In genomic region chr9:100472725-100473261, GRCh38 we compare ENCODE assay signal across 8 cellular contexts. TPM values are rescaled to one million over a fixed set of nuclear protein-coding genes. Genes with fewer than 3 reads are reported as not detected.
DNase-seq lines count a peak whose midpoint lies in the region; TF ChIP-seq lines count a peak whose summit lies in the region.

Gene TMEFF1 (plus strand): TSS chr9:100473149. CDS start chr9:100473545, 396 bp downstream.

- H4K8ac ChIP-seq in H9 (replicated peaks; ENCODE audit: insufficient read length, low read depth, low read length), result no peak within 1 kb of the TSS

- POLR2A ChIA-PET in activated CD4-positive, alpha-beta memory T cell treated with anti-CD3 and anti-CD28 coated beads, Interleukin-2, amount 10 ng/mL, durations not matched to agents 7 days and 5 days (lab: Charles Lee), result no interaction called here

- H3K9ac ChIP-seq in H9 (ENCODE audit: extremely low read depth, insufficient read length, low read length) (peak within 1 kb of the TSS; percentile 63), endocrine pancreas (ENCODE audit: control insufficient read depth, insufficient read depth, low read length) (peak within 1 kb of the TSS; percentile 48)

- H2AK5ac ChIP-seq in H9 (ENCODE audit: insufficient read length, low read length), result no peak within 1 kb of the TSS

- no peak within 1 kb of the TSS; the same call in 1 of the 2 replicates for H3K4ac ChIP-seq in H9 (ENCODE audit: low read depth, low read length)

- no peak within 1 kb of the TSS for H2BK120ac ChIP-seq in H9 (ENCODE audit: low read depth, low read length, poor library complexity, severe bottlenecking)

- H2BK12ac ChIP-seq in H9 (ENCODE audit: insufficient read length, low read depth, low read length), result no peak within 1 kb of the TSS

- H3K79me1 ChIP-seq in H9 (ENCODE audit: insufficient read depth, low read depth, low read length, poor library complexity, severe bottlenecking), result no peaks in the 10 kb centered on the region

- intact Hi-C loops in stomach (cut with DNase I; ENCODE audit: low total_unique reads), result no loop called here

- no peak within 1 kb of the TSS for H3K23ac ChIP-seq in H9 (ENCODE audit: insufficient read length, low read depth, low read length)

- TF ChIP-seq CTCF in H9 (conservative IDR thresholded peaks at IDR 0.05) (peak; percentile 27; the same call in 1 of the 3 replicates), stomach (IDR thresholded peaks at IDR 0.05) (peak in 1 of 7 experiments; percentile 16)

- H3K56ac ChIP-seq in H9 (ENCODE audit: insufficient read length, low read depth, low read length), result no peak within 1 kb of the TSS

- peak within 1 kb of the TSS; percentile 82 to 95 for H3K4me3 Mint-ChIP-seq in H9
- H3K4me3 Mint-ChIP-seq in activated CD4-positive, alpha-beta memory T cell treated with anti-CD3 and anti-CD28 coated beads, Interleukin-2, amount 10 ng/mL, durations not matched to agents 7 days and 5 days, result peak within 1 kb of the TSS; percentile 58

- H3K27me3 Mint-ChIP-seq in H9 (ENCODE audit: low read depth), result no peaks in the 10 kb centered on the region
- H3K27me3 Mint-ChIP-seq in activated CD4-positive, alpha-beta memory T cell treated with anti-CD3 and anti-CD28 coated beads, Interleukin-2, amount 10 ng/mL, durations not matched to agents 7 days and 5 days, result peaks cover 33% of the 10 kb centered on the region

- peak; percentile 36 for DNase-seq in EH (ENCODE audit: low read depth)
- DNase-seq in H9, result peak; percentile 88
- DNase-seq in NCI-H1694 (lab: John Stamatoyannopoulos, UW), result peak; percentile 14
- peak; percentile 31 for DNase-seq in activated CD4-positive, alpha-beta memory T cell treated with anti-CD3 and anti-CD28 coated beads, Interleukin-2, amount 10 ng/mL, durations not matched to agents 7 days and 5 days
- peak; percentile 30 for DNase-seq in stomach
- DNase-seq in NK-92 treated with Interleukin-12 subunit alpha and Interleukin-12 subunit beta, amount 100 ng/mL, for 24 hours (lab: John Stamatoyannopoulos, UW), result no peak

- CTCF ChIA-PET in activated CD4-positive, alpha-beta memory T cell treated with anti-CD3 and anti-CD28 coated beads, Interleukin-2, amount 10 ng/mL, durations not matched to agents 7 days and 5 days (lab: Charles Lee), result interaction anchor here (1.1 kb wide), 1 partner anchor 126 kb away, joined by 3 read pairs; no protein-coding TSS in a partner anchor

- H3K36me3 ChIP-seq in endocrine pancreas (ENCODE audit: control insufficient read depth, insufficient read depth, low read length) (no peaks in the 10 kb centered on the region), stomach (no peaks in the 10 kb centered on the region)

- TF ChIP-seq POLR2A in stomach (IDR thresholded peaks at IDR 0.05), result no peak

- H3K18ac ChIP-seq in H9 (ENCODE audit: insufficient read length, low read depth, low read length), result peak within 1 kb of the TSS; percentile 81

- no peak within 1 kb of the TSS for H2BK5ac ChIP-seq in H9 (ENCODE audit: insufficient read length, low read length)

- peaks cover 1 to 9% (median 2%) of the 10 kb centered on the region in 3 experiments; a peak in 4 of 7 replicates for H3K36me3 Mint-ChIP-seq in H9 (ENCODE audit: insufficient read depth in 1 of 3, low read depth in 3 of 3)
- H3K36me3 Mint-ChIP-seq in activated CD4-positive, alpha-beta memory T cell treated with anti-CD3 and anti-CD28 coated beads, Interleukin-2, amount 10 ng/mL, durations not matched to agents 7 days and 5 days (ENCODE audit: low read depth), result no peaks in the 10 kb centered on the region

- H3K14ac ChIP-seq in H9 (ENCODE audit: insufficient read depth, low read length), result peak within 1 kb of the TSS; percentile 95

- H3K4me3 ChIP-seq in endocrine pancreas (ENCODE audit: control insufficient read depth, insufficient read depth, low read length) (no peak within 1 kb of the TSS), mononuclear cell (ENCODE audit: low read length) (peak within 1 kb of the TSS; percentile 13), stomach (peak within 1 kb of the TSS; percentile 56 to 74 (median 64))

- no peaks in the 10 kb centered on the region for H3K9me3 ChIP-seq in H9 (ENCODE audit: control insufficient read depth, low read depth, low read length)
- H3K9me3 ChIP-seq in endocrine pancreas (ENCODE audit: control insufficient read depth, low read length), result no peaks in the 10 kb centered on the region
- H3K9me3 ChIP-seq in mononuclear cell (ENCODE audit: low read depth, low read length), result no peaks in the 10 kb centered on the region
- no peaks in the 10 kb centered on the region for H3K9me3 ChIP-seq in stomach

- H4K91ac ChIP-seq in H9 (ENCODE audit: insufficient read length, low read depth, low read length), result no peak within 1 kb of the TSS

- H3K27me3 ChIP-seq in H9 (ENCODE audit: insufficient read depth, low read length) (no peaks in the 10 kb centered on the region), endocrine pancreas (ENCODE audit: control insufficient read depth, insufficient read depth, low read length) (no peaks in the 10 kb centered on the region), mononuclear cell (ENCODE audit: insufficient read depth, low read length) (peaks cover 32% of the 10 kb centered on the region), stomach (peaks cover 0 to 24% (median 21%) of the 10 kb centered on the region in 3 donors)

- no peak within 1 kb of the TSS for H3K27ac ChIP-seq in H9 (ENCODE audit: insufficient read length, low read depth, low read length)
- H3K27ac ChIP-seq in stomach, result peak within 1 kb of the TSS in 1 of 5 donors; percentile 64

- no peak within 1 kb of the TSS for H2AFZ ChIP-seq in H9 (ENCODE audit: low read length)

- H3K9me3 Mint-ChIP-seq in H9, result no peaks in the 10 kb centered on the region; a peak in 1 of 5 replicates
- H3K9me3 Mint-ChIP-seq in activated CD4-positive, alpha-beta memory T cell treated with anti-CD3 and anti-CD28 coated beads, Interleukin-2, amount 10 ng/mL, durations not matched to agents 7 days and 5 days, result no peaks in the 10 kb centered on the region

- H3K27ac Mint-ChIP-seq in H9, result peak within 1 kb of the TSS; percentile 90 to 96 (median 95)
- no peak within 1 kb of the TSS for H3K27ac Mint-ChIP-seq in activated CD4-positive, alpha-beta memory T cell treated with anti-CD3 and anti-CD28 coated beads, Interleukin-2, amount 10 ng/mL, durations not matched to agents 7 days and 5 days

- no peaks in the 10 kb centered on the region for H4K20me1 ChIP-seq in H9 (ENCODE audit: control insufficient read depth, insufficient read depth, insufficient read length)

- no peak within 1 kb of the TSS for H2BK20ac ChIP-seq in H9 (ENCODE audit: low read depth, low read length, poor library complexity, severe bottlenecking)

- H4K5ac ChIP-seq in H9 (ENCODE audit: insufficient read length, low read depth, low read length), result no peak within 1 kb of the TSS

- H3K4me1 Mint-ChIP-seq in H9, result peaks cover 36 to 43% of the 10 kb centered on the region in 2 experiments
- peaks cover 5% of the 10 kb centered on the region for H3K4me1 Mint-ChIP-seq in activated CD4-positive, alpha-beta memory T cell treated with anti-CD3 and anti-CD28 coated beads, Interleukin-2, amount 10 ng/mL, durations not matched to agents 7 days and 5 days

- H2BK15ac ChIP-seq in H9 (ENCODE audit: low read depth, low read length), result no peak within 1 kb of the TSS

- no peak within 1 kb of the TSS for H3T11ph ChIP-seq in H9 (ENCODE audit: low read length)

- peaks cover 19% of the 10 kb centered on the region; the same call in 1 of the 2 replicates for H3K79me2 ChIP-seq in H9 (ENCODE audit: insufficient read depth, low read length)

- no CpG with 5 or more reads among the region's 51 CpGs for WGBS in H9 (ENCODE audit: extremely low coverage, insufficient read length, low lambda C conversion rate)
- WGBS in stomach, 5 donors, result 1 to 2% (median 2%) methylated on average over 29 to 51 of the region's 51 CpGs

- H3K23me2 ChIP-seq in H9 (ENCODE audit: insufficient read length, low read depth, low read length, poor library complexity, severe bottlenecking), result peaks cover 12% of the 10 kb centered on the region

- TF ChIP-seq EP300 in stomach (IDR thresholded peaks at IDR 0.05), result no peak

- H3K4me1 ChIP-seq in H9 (ENCODE audit: insufficient read depth, low read length) (peaks cover 6% of the 10 kb centered on the region; the same call in 1 of the 2 replicates), endocrine pancreas (ENCODE audit: control insufficient read depth, insufficient read depth, low read length) (no peaks in the 10 kb centered on the region), mononuclear cell (ENCODE audit: insufficient read depth, low read length) (peaks cover 5% of the 10 kb centered on the region), stomach (peaks cover 9 to 18% (median 13%) of the 10 kb centered on the region in 4 donors)

- peak within 1 kb of the TSS; percentile 93 for H3K4me2 ChIP-seq in H9 (ENCODE audit: insufficient read depth, insufficient read length, low read length)

RNA-seq across cellular contexts. Expression of gene TMEFF1, which starts in this region (rescaled TPM):
- total RNA-seq in H9 (2021) (64.7 and 65.5 TPM in 2 replicates), mononuclear cell (not detected), stomach (under 1 TPM in 1 of 5 donors, not detected in 4; 0.92 TPM)
- under 1 TPM in 1 of 2 experiments, not detected in 1; 0.18 TPM for total RNA-seq in activated CD4-positive, alpha-beta memory T cell treated with anti-CD3 and anti-CD28 coated beads, Interleukin-2, amount 10 ng/mL, durations not matched to agents 7 days and 5 days
- under 1 TPM in 1 of 3 donors, not detected in 2; 0.05 TPM for polyA plus RNA-seq in stomach

Comparison
In these comparisons a context has a peak if more than half of its experiments do, and no peak if none do; other contexts are left out.
1. RNA of gene TMEFF1 (total RNA-seq): 64.7 to 65.5 TPM in H9; 0.18 TPM in activated CD4-positive, alpha-beta memory T cell treated with anti-CD3 and anti-CD28 coated beads, Interleukin-2, amount 10 ng/mL, durations not matched to agents 7 days and 5 days, not detected in mononuclear cell (single experiment) and 0.92 TPM in stomach; every median in the first group is over 10 times any median in the second.
2. Peak in DNase-seq in activated CD4-positive, alpha-beta memory T cell treated with anti-CD3 and anti-CD28 coated beads, Interleukin-2, amount 10 ng/mL, durations not matched to agents 7 days and 5 days; RNA of the gene not detected or under 1 TPM.
3. Peak in DNase-seq and H3K4me3 ChIP-seq in stomach; RNA of the gene not detected or under 1 TPM.